In genomic region chr16:27947696-27948095, GRCh38 we compare ENCODE assay signal across 21 cellular contexts.
DNase-seq lines count a peak whose midpoint lies in the region; ATAC-seq, FAIRE-seq and TF ChIP-seq lines count a peak whose summit lies in the region.
"Had no signal": no experiment of that assay in that cellular context is flagged by ENCODE, and none has a peak within 500 bp of the region (broad histone marks: within the 10 kb centered on the region; RNA-seq: fewer than 3 reads in every experiment).

No MANE protein-coding gene starts in this region.

- CTCF ChIA-PET in HepG2 (lab: Yijun Ruan, JAX; ENCODE audit: low intra/inter-chr PET ratio, low total read pairs), result no interaction called here

- intact Hi-C loops in HepG2 (cut with micrococcal nuclease; ENCODE audit: unreplicated experiment) (no loop called here), right lobe of liver (cut with DNase I) (no loop called here), upper lobe of right lung (cut with DNase I) (no loop called here)

- no peak overlapping the region for H3K4me2 ChIP-seq in HepG2 (ENCODE audit: low read depth, low read length)
- H3K4me2 ChIP-seq: A549, GM23338 had no signal

- POLR2A ChIA-PET in HepG2 (lab: Yijun Ruan, JAX), result no interaction called here

- H3K9me3 Mint-ChIP-seq in nephron progenitor cell, result no peaks in the 10 kb centered on the region
- H3K9me3 Mint-ChIP-seq: GM23338, H9 had no signal

- H3K4me1 Mint-ChIP-seq in nephron progenitor cell, result peaks cover 15% of the 10 kb centered on the region
- H3K4me1 Mint-ChIP-seq: CD4-positive, alpha-beta memory T cell had no signal

- TF ChIP-seq RAD21 in HepG2 (CRISPR knock-in tag; IDR thresholded peaks at IDR 0.05), result no peak

- no peaks in the 10 kb centered on the region for H3K36me3 Mint-ChIP-seq in nephron progenitor cell (ENCODE audit: low read depth)
- H3K36me3 Mint-ChIP-seq: CD4-positive, alpha-beta memory T cell had no signal

- no peaks in the 10 kb centered on the region for H4K20me1 ChIP-seq in HepG2 (ENCODE audit: insufficient read depth, low read length)

- TF ChIP-seq CTCF in HepG2 (CRISPR knock-in tag; IDR thresholded peaks at IDR 0.05), result no peak
- TF ChIP-seq CTCF in right lobe of liver (IDR thresholded peaks at IDR 0.05), result no peak
- no peak for TF ChIP-seq CTCF in nephron progenitor cell (IDR thresholded peaks at IDR 0.05)
- no peak for TF ChIP-seq CTCF in upper lobe of right lung (IDR thresholded peaks at IDR 0.05)

- ATAC-seq in HepG2 (no peak), right lobe of liver (no peak), upper lobe of right lung (peak; percentile 63)
- ATAC-seq: A549, GM23338, HCT116 had no signal

- no peak for FAIRE-seq in HepG2 (lab: Jason Lieb, UNC)
- FAIRE-seq: A549, GM12891, GM18507 had no signal

- H3K4me1 ChIP-seq in HepG2 (ENCODE audit: insufficient read depth, low read length) (no peaks in the 10 kb centered on the region), right lobe of liver (no peaks in the 10 kb centered on the region), upper lobe of right lung (no peaks in the 10 kb centered on the region)
- H3K4me1 ChIP-seq: A549 had no signal

- peaks cover 42% of the 10 kb centered on the region for H3K27me3 Mint-ChIP-seq in nephron progenitor cell (ENCODE audit: low read depth, poor library complexity)

- H3K27me3 ChIP-seq in HepG2 (ENCODE audit: control insufficient read depth in 1 of 2, insufficient read depth in 2 of 2, low read length in 2 of 2), result peaks cover 0 to 21% of the 10 kb centered on the region in 2 experiments; a peak in 4 of 5 replicates
- no peaks in the 10 kb centered on the region for H3K27me3 ChIP-seq in right lobe of liver
- H3K27me3 ChIP-seq in upper lobe of right lung, result peaks cover 6% of the 10 kb centered on the region

- BruUV-seq in HepG2 (replicated peaks; lab: Mats Ljungman, UMichigan), result no TSS peak

- WGBS in HepG2 (ENCODE audit: low lambda C conversion rate), result 25% methylated on average over 7 of the region's 7 CpGs
- 58% methylated on average over 6 of the region's 7 CpGs for WGBS in right lobe of liver (ENCODE audit: insufficient coverage, low coverage, low lambda C conversion rate, missing lambda C conversion rate)

- no peak overlapping the region for H2AFZ ChIP-seq in HepG2 (ENCODE audit: low read length)
- H2AFZ ChIP-seq: GM23338 had no signal

- no peak overlapping the region for H3K27ac ChIP-seq in HepG2 (ENCODE audit: extremely low read length, insufficient read depth, low read length)
- H3K27ac ChIP-seq in right lobe of liver, result no peak overlapping the region
- no peak overlapping the region for H3K27ac ChIP-seq in upper lobe of right lung
- H3K27ac ChIP-seq: A549 had no signal

- no peaks in the 10 kb centered on the region for H3K36me3 ChIP-seq in HepG2 (replicated peaks in 1 of 2; ENCODE audit: control insufficient read depth in 1 of 2, insufficient read depth in 2 of 2, low read length in 2 of 2)
- H3K36me3 ChIP-seq in right lobe of liver, result no peaks in the 10 kb centered on the region
- no peaks in the 10 kb centered on the region for H3K36me3 ChIP-seq in upper lobe of right lung

- H3K9me3 ChIP-seq in HepG2 (ENCODE audit: low read length) (no peaks in the 10 kb centered on the region), right lobe of liver (no peaks in the 10 kb centered on the region), upper lobe of right lung (no peaks in the 10 kb centered on the region)
- H3K9me3 ChIP-seq: A549 had no signal

- H3K9ac ChIP-seq in HepG2 (ENCODE audit: insufficient read depth, low read depth, low read length), result no peak overlapping the region

- in situ Hi-C loops in HepG2 (cut with HindIII; ENCODE audit: extremely low pct_ligation_motif_present, low pct_unique_long_range_greater_than_20kb), result no loop called here

- TF ChIP-seq EP300 in HepG2 (IDR thresholded peaks at IDR 0.05; ENCODE audit: low read depth in 2 of 2, low read length in 2 of 2) (no peak), HepG2 (CRISPR knock-in tag; IDR thresholded peaks at IDR 0.05; ENCODE audit: borderline replicate concordance) (no peak)

- TF ChIP-seq POLR2A in HepG2 (IDR thresholded peaks at IDR 0.05; ENCODE audit: insufficient read depth in 1 of 2, low read depth in 2 of 2, low read length in 2 of 2) (no peak), right lobe of liver (IDR thresholded peaks at IDR 0.05) (no peak)

- no peak overlapping the region for H3K4me3 ChIP-seq in HepG2 (replicated peaks in 1 of 3; ENCODE audit: insufficient read depth in 1 of 3, low read depth in 2 of 3, low read length in 3 of 3)
- H3K4me3 ChIP-seq in right lobe of liver, result no peak overlapping the region
- no peak overlapping the region for H3K4me3 ChIP-seq in upper lobe of right lung
- H3K4me3 ChIP-seq: A549, GM23338 had no signal

- H3K4me3 Mint-ChIP-seq in nephron progenitor cell, result no peak overlapping the region
- H3K4me3 Mint-ChIP-seq: CD4-positive, alpha-beta memory T cell; GM23338; H9 had no signal

- DNase-seq in HepG2 (ENCODE audit: low spot score), result no peak
- no peak for DNase-seq in right lobe of liver
- no peak for DNase-seq in nephron progenitor cell
- DNase-seq in upper lobe of right lung, result peak; percentile 23
- DNase-seq in AML-193 (lab: John Stamatoyannopoulos, UW), result no peak
- no peak for DNase-seq in stimulated activated CD4-positive, alpha-beta T cell treated with anti-CD3 and anti-CD28 coated beads, Interleukin-4, amount 100 ng/mL, for 24 hours
- DNase-seq: 8988T; ACHN; C1 segment of cervical spinal cord; Calu3; CD4-positive, alpha-beta memory T cell; COR-L47; DMS53; DMS79 treated with DMSO at 0.1 percent for 48 hours; GF-D8; H9 had no signal

- H3K27ac Mint-ChIP-seq in nephron progenitor cell, result peak overlapping the region; percentile 55
- H3K27ac Mint-ChIP-seq: GM23338, H9 had no signal

- H3K79me2 ChIP-seq in HepG2 (ENCODE audit: insufficient read depth, low read length), result no peaks in the 10 kb centered on the region

TF ChIP-seq in HepG2, 621 proteins besides CTCF, POLR2A, EP300 and RAD21:
- TF ChIP-seq SIN3B (IDR thresholded peaks at IDR 0.05; ENCODE audit: low read length), result no peak
- peak; percentile 41; the same call in 1 of the 2 replicates for TF ChIP-seq ZNF629 (CRISPR knock-in tag; conservative IDR thresholded peaks at IDR 0.05)
TF ChIP-seq in HepG2: peak in this region for 1.
